Comparison of ENCODE assay signal across 15 cellular contexts in the genomic region with DNA sequence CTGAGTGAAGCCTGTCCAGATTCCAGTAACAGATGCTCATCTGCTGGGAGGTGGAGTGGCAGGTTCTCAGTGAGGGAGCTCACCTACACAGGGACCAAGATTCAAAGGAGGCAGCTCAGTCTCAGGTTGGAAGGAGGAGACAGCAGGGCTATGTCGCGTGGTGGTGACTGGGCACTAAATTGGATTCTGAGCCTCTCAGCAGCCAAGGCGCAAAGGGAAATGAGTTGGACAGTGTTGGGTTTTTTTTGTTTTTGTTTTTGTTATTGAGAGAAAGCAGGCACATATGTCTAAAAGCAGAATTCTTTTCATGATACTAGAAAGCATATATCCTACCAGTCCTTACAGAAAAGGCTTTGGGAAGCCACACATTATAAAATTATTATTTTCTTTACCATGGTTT. TPM values are rescaled to one million over a fixed set of nuclear protein-coding genes. Genes with fewer than 3 reads are reported as not detected.
DNase-seq lines count a peak whose midpoint lies in the region; ATAC-seq and TF ChIP-seq lines count a peak whose summit lies in the region.
"Had no signal": no experiment of that assay in that cellular context is flagged by ENCODE, and none has a peak within 500 bp of the region (broad histone marks: within the 10 kb centered on the region; RNA-seq: fewer than 3 reads in every experiment).

No MANE protein-coding gene starts in this region.

- DNase-seq in mammary epithelial cell (no peak), nephron progenitor cell (no peak), WTC11 (ENCODE audit: low spot score) (no peak), NK-92 (lab: John Stamatoyannopoulos, UW; ENCODE audit: unreplicated experiment) (no peak), NAMALWA (ENCODE audit: low spot score) (no peak), cerebellum (ENCODE audit: low spot score) (no peak)
- DNase-seq: activated CD8-positive, alpha-beta memory T cell treated with anti-CD3 and anti-CD28 coated beads, Interleukin-2, amount 50 U/mL, for 48 hours; NCI-H526 treated with DMSO at 0.1 percent for 48 hours; stimulated activated CD4-positive, alpha-beta T cell treated with anti-CD3 and anti-CD28 coated beads, Interleukin-4, amount 100 ng/mL, for 1 hour had no signal

- CTCF ChIA-PET in mammary epithelial cell (lab: Charles Lee; ENCODE audit: low non-redundant PET): no interaction called here
- CTCF ChIA-PET in WTC11 (lab: Charles Lee): interaction anchor here (1.0 to 1.8 kb wide), 2 partner anchors 10 to 20 kb away, joined by 6 to 7 read pairs; no protein-coding TSS in a partner anchor

- H2AFZ ChIP-seq in Loucy (ENCODE audit: low read length): no peak overlapping the region
- H2AFZ ChIP-seq in mammary epithelial cell (ENCODE audit: low read depth, low read length): no peak overlapping the region

- TF ChIP-seq CTCF in Loucy (conservative IDR thresholded peaks at IDR 0.05; ENCODE audit: low read length) (no peak), mammary epithelial cell (conservative IDR thresholded peaks at IDR 0.05 in 1 of 2, IDR thresholded peaks at IDR 0.05 in 1 of 2; ENCODE audit: extremely low read depth in 1 of 2, insufficient read depth in 1 of 2, low read depth in 1 of 2, low read length in 2 of 2) (no peak), nephron progenitor cell (IDR thresholded peaks at IDR 0.05) (no peak), WTC11 (IDR thresholded peaks at IDR 0.05) (no peak)

- H3K9me2 ChIP-seq in Loucy (replicated peaks; ENCODE audit: low read depth, low read length): no peaks in the 10 kb centered on the region

- 95% methylated on average over 3 of the region's 3 CpGs for WGBS in mammary epithelial cell (ENCODE audit: low coverage, missing lambda C conversion rate)

- in situ Hi-C loops in mammary epithelial cell (cut with MboI; ENCODE audit: low sequenced_read_pairs in 2 of 2): loop anchor here in 1 of 2 donors (10.0 kb wide), 1 partner anchor 152 kb away; no protein-coding TSS in a partner anchor

- H3K9me3 ChIP-seq in BLaER1 treated with 17β-estradiol and CSF1 and Interleukin-3, amounts not matched to agents 10 nM and 100 nM (replicated peaks in 1 of 11): peaks cover 10 to 19% (median 14%) of the 10 kb centered on the region in 11 experiments; a peak in 20 of 22 replicates
- peaks cover 3% of the 10 kb centered on the region; the same call in 1 of the 2 replicates for H3K9me3 ChIP-seq in Loucy (ENCODE audit: insufficient read depth, low read depth, low read length)
- H3K9me3 ChIP-seq in mammary epithelial cell (replicated peaks; ENCODE audit: insufficient read depth, low read length): no peaks in the 10 kb centered on the region

- H3K4me3 Mint-ChIP-seq in nephron progenitor cell (no peak overlapping the region), WTC11 (no peak overlapping the region)
- H3K4me3 Mint-ChIP-seq: activated naive CD8-positive, alpha-beta T cell had no signal

- peaks cover 31% of the 10 kb centered on the region for H3K4me1 Mint-ChIP-seq in nephron progenitor cell
- 0 out of 2 replicates have a peak, but pooled peaks cover 5% of the 10 kb centered on the region for H3K4me1 Mint-ChIP-seq in WTC11

- BruUV-seq in mammary epithelial cell (replicated peaks; lab: Mats Ljungman, UMichigan): no TSS peak

- no peak for ATAC-seq in WTC11

- peak overlapping the region; percentile 35 to 63 (median 54); a peak in 21 of 22 replicates for H3K4me2 ChIP-seq in BLaER1 treated with 17β-estradiol and CSF1 and Interleukin-3, amounts not matched to agents 10 nM and 100 nM
- H3K4me2 ChIP-seq in Loucy (ENCODE audit: low read depth, low read length, poor library complexity, severe bottlenecking) (peak overlapping the region; percentile 39), mammary epithelial cell (ENCODE audit: insufficient read depth, low read depth, low read length) (no peak overlapping the region)

- dilution Hi-C loops in mammary epithelial cell (cut with HindIII; ENCODE audit: low sequenced_read_pairs): no loop called here

- H3K9me3 Mint-ChIP-seq in nephron progenitor cell: peaks cover 20% of the 10 kb centered on the region
- H3K9me3 Mint-ChIP-seq in WTC11: peaks cover 10% of the 10 kb centered on the region

- H3K27me3 ChIP-seq in BLaER1 treated with 17β-estradiol and CSF1 and Interleukin-3, amounts not matched to agents 10 nM and 100 nM: peaks cover 0 to 15% (median 14%) of the 10 kb centered on the region in 11 experiments; a peak in 15 of 22 replicates
- H3K27me3 ChIP-seq in Loucy (ENCODE audit: insufficient read depth, low read length, poor library complexity, severe bottlenecking) (no peaks in the 10 kb centered on the region), mammary epithelial cell (ENCODE audit: insufficient read depth, low read length) (no peaks in the 10 kb centered on the region)

- POLR2A ChIA-PET in WTC11 (lab: Charles Lee): no interaction called here

- peaks cover 27 to 48% (median 40%) of the 10 kb centered on the region in 10 experiments for H3K4me1 ChIP-seq in BLaER1 treated with 17β-estradiol and CSF1 and Interleukin-3, amounts not matched to agents 10 nM and 100 nM
- H3K4me1 ChIP-seq in Loucy (ENCODE audit: insufficient read depth, low read length, poor library complexity, severe bottlenecking) (peaks cover 26% of the 10 kb centered on the region), mammary epithelial cell (ENCODE audit: insufficient read depth, low read length) (peaks cover 17% of the 10 kb centered on the region)

- intact Hi-C loops in mammary epithelial cell (cut with micrococcal nuclease): no loop called here

- H3K27ac Mint-ChIP-seq in nephron progenitor cell: peak overlapping the region; percentile 13
- H3K27ac Mint-ChIP-seq in WTC11: no peak overlapping the region
- H3K27ac Mint-ChIP-seq: activated naive CD8-positive, alpha-beta T cell had no signal

- H3K79me2 ChIP-seq in Loucy (ENCODE audit: insufficient read depth, low read length): no peaks in the 10 kb centered on the region
- H3K79me2 ChIP-seq in mammary epithelial cell (ENCODE audit: insufficient read depth, low read length): no peaks in the 10 kb centered on the region

- H3K9ac ChIP-seq in BLaER1 treated with 17β-estradiol and CSF1 and Interleukin-3, amounts not matched to agents 10 nM and 100 nM: peak overlapping the region in 1 of 11 experiments; percentile 55; a peak in 2 of 22 replicates
- H3K9ac ChIP-seq in Loucy (ENCODE audit: low read depth, low read length, poor library complexity, severe bottlenecking) (no peak overlapping the region), mammary epithelial cell (ENCODE audit: insufficient read depth, low read length) (no peak overlapping the region)

- peak overlapping the region in 3 of 11 experiments; percentile 28 to 67 (median 65); a peak in 4 of 22 replicates for H3K27ac ChIP-seq in BLaER1 treated with 17β-estradiol and CSF1 and Interleukin-3, amounts not matched to agents 10 nM and 100 nM
- peak overlapping the region; percentile 81 for H3K27ac ChIP-seq in mammary epithelial cell (ENCODE audit: insufficient read depth, low read depth, low read length)

- no peaks in the 10 kb centered on the region for H4K20me1 ChIP-seq in BLaER1 treated with 17β-estradiol and CSF1 and Interleukin-3, amounts not matched to agents 10 nM and 100 nM
- H4K20me1 ChIP-seq in Loucy (ENCODE audit: insufficient read depth, low read length, poor library complexity, severe bottlenecking) (no peaks in the 10 kb centered on the region), mammary epithelial cell (ENCODE audit: insufficient read depth, low read length) (no peaks in the 10 kb centered on the region)

- H3K36me3 ChIP-seq in BLaER1 treated with 17β-estradiol and CSF1 and Interleukin-3, amounts not matched to agents 10 nM and 100 nM: no peaks in the 10 kb centered on the region
- H3K36me3 ChIP-seq in Loucy (ENCODE audit: insufficient read depth, low read length) (no peaks in the 10 kb centered on the region), mammary epithelial cell (ENCODE audit: insufficient read depth, low read length) (no peaks in the 10 kb centered on the region)

- H3F3A ChIP-seq in Loucy (ENCODE audit: low read depth): no peaks in the 10 kb centered on the region

- H3K36me3 Mint-ChIP-seq in nephron progenitor cell (ENCODE audit: low read depth): peaks cover 5% of the 10 kb centered on the region
- peaks cover 15% of the 10 kb centered on the region for H3K36me3 Mint-ChIP-seq in WTC11

- no peak overlapping the region for H3K4me3 ChIP-seq in BLaER1 treated with 17β-estradiol and CSF1 and Interleukin-3, amounts not matched to agents 10 nM and 100 nM
- H3K4me3 ChIP-seq in Loucy (ENCODE audit: low read length, poor library complexity, severe bottlenecking) (no peak overlapping the region), mammary epithelial cell (replicated peaks in 1 of 3; ENCODE audit: insufficient read depth in 1 of 3, low read depth in 2 of 3, low read length in 3 of 3) (no peak overlapping the region)

- H3K27me3 Mint-ChIP-seq in nephron progenitor cell (ENCODE audit: low read depth, poor library complexity): peaks cover 21% of the 10 kb centered on the region
- H3K27me3 Mint-ChIP-seq in WTC11 (ENCODE audit: low read depth): peaks cover 2% of the 10 kb centered on the region
- H3K27me3 Mint-ChIP-seq: activated naive CD8-positive, alpha-beta T cell had no signal

TF ChIP-seq in WTC11, 78 proteins besides CTCF, POLR2A, EP300 and RAD21 (continues in another document):
- TF ChIP-seq ATF1 (CRISPR knock-in tag; IDR thresholded peaks at IDR 0.05) (no peak), MLX (CRISPR knock-in tag; IDR thresholded peaks at IDR 0.05) (no peak), EMX1 (CRISPR knock-in tag; IDR thresholded peaks at IDR 0.05) (no peak), NFE2L1 (CRISPR knock-in tag; IDR thresholded peaks at IDR 0.05) (no peak), ELF4 (CRISPR knock-in tag; IDR thresholded peaks at IDR 0.05; ENCODE audit: low read depth) (no peak), ESRRA (CRISPR knock-in tag; IDR thresholded peaks at IDR 0.05; ENCODE audit: borderline replicate concordance) (no peak), MXD4 (CRISPR knock-in tag; IDR thresholded peaks at IDR 0.05; ENCODE audit: borderline replicate concordance) (no peak), NFYB (CRISPR knock-in tag; conservative IDR thresholded peaks at IDR 0.05; ENCODE audit: low read depth) (no peak), NR2C2 (CRISPR knock-in tag; IDR thresholded peaks at IDR 0.05) (no peak)

RNA-seq across cellular contexts. Expression of gene UMODL1, which starts 26.2 kb away (rescaled TPM):
- total RNA-seq in mammary epithelial cell (under 1 TPM in 1 of 2 donors, not detected in 1; under 0.01 TPM), WTC11 (2021) (0.11 TPM in 1 of 3 replicates, not detected in the others), cerebellum (0.09 TPM)
- polyA plus RNA-seq in mammary epithelial cell: not detected
- polyA minus RNA-seq in mammary epithelial cell: not detected
- total RNA-seq: fibroblast of villous mesenchyme, HepG2, Right ventricle myocardium inferior had no signal
- polyA plus RNA-seq: HepG2 had no signal
